In the genomic region with DNA sequence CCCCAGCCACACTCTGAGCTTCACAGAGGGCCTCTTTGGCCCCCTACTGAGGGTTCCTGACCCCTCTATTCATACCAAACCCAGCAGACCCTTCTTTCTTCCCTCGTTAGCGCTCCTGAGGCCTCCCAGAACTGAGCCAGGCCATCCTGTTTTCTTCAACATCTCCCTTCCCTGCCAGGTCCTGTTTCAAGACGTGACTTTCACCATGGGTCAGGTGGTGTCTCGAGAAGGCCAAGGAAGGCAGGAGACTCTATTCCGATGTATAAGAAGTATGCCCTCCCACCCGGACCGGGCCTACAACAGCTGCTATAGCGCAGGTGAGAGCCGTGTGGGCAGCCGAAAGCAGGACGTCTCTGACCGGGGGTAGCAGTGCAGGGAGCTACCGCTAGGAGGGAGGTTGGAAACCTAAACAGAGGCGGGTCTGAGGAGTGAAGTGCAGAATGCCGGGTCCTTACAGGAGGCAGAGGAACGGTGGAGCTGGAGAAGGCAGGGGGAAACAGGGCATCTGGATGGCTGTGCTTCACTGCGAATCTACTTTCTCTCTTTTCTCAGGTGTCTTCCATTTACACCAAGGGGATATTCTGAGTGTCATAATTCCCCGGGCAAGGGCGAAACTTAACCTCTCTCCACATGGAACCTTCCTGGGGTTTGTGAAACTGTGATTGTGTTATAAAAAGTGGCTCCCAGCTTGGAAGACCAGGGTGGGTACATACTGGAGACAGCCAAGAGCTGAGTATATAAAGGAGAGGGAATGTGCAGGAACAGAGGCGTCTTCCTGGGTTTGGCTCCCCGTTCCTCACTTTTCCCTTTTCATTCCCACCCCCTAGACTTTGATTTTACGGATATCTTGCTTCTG, we compare ENCODE assay signal across 7 cellular contexts. TPM values are rescaled to one million over a fixed set of nuclear protein-coding genes. Genes with fewer than 3 reads are reported as not detected.
DNase-seq lines count a peak whose midpoint lies in the region; ATAC-seq, FAIRE-seq and TF ChIP-seq lines count a peak whose summit lies in the region.

No MANE protein-coding gene starts in this region.

- intact Hi-C loops in activated naive CD4-positive, alpha-beta T cell treated with anti-CD3 and anti-CD28 coated beads for 36 hours (cut with micrococcal nuclease), result loop anchor here (1.0 kb wide), 12 partner anchors 11 to 308 kb away; a partner anchor contains a TSS
- intact Hi-C loops in posterior vena cava (cut with DNase I), result loop anchor here in 1 of 2 donors (2.0 to 10.0 kb wide), 3 partner anchors 46 to 206 kb away; a partner anchor contains a TSS

- H3K27me3 Mint-ChIP-seq in activated naive CD4-positive, alpha-beta T cell treated with anti-CD3 and anti-CD28 coated beads for 36 hours (ENCODE audit: low read depth), result no peaks in the 10 kb centered on the region

- CTCF ChIA-PET in activated naive CD4-positive, alpha-beta T cell treated with anti-CD3 and anti-CD28 coated beads for 36 hours (lab: Charles Lee), result interaction anchor here (0.8 to 7.5 kb wide), 46 partner anchors 8 to 237 kb away, joined by 3 to 96 read pairs (median 5); a partner anchor contains a TSS

- H3K27me3 ChIP-seq in NT2/D1 (ENCODE audit: insufficient read depth, insufficient read length), result no peaks in the 10 kb centered on the region
- H3K27me3 ChIP-seq in cardiac muscle cell, result no peaks in the 10 kb centered on the region

- H3K9me3 ChIP-seq in NT2/D1 (ENCODE audit: insufficient read depth, low read length) (no peaks in the 10 kb centered on the region), cardiac muscle cell (ENCODE audit: low read depth) (no peaks in the 10 kb centered on the region)

- H3K4me1 ChIP-seq in NT2/D1 (ENCODE audit: insufficient read depth, insufficient read length) (peaks cover 26% of the 10 kb centered on the region), cardiac muscle cell (ENCODE audit: low read depth) (peaks cover 20% of the 10 kb centered on the region)

- peak overlapping the region; percentile 24 for H3K4me3 ChIP-seq in NT2/D1 (ENCODE audit: insufficient read length, low read depth)
- peak overlapping the region; percentile 61 for H3K4me3 ChIP-seq in cardiac muscle cell

- H3K36me3 Mint-ChIP-seq in activated naive CD4-positive, alpha-beta T cell treated with anti-CD3 and anti-CD28 coated beads for 36 hours (ENCODE audit: low read depth), result peaks cover 17% of the 10 kb centered on the region

- peak; percentile 61 for DNase-seq in GM12891 (ENCODE audit: insufficient read length, low spot score)
- no peak for DNase-seq in NT2/D1 (ENCODE audit: low read depth, low spot score)
- DNase-seq in activated naive CD4-positive, alpha-beta T cell treated with anti-CD3 and anti-CD28 coated beads for 36 hours, result peak; percentile 74
- peak; percentile 68 to 85 for DNase-seq in cardiac muscle cell (ENCODE audit: low read depth in 1 of 2, low spot score in 1 of 2)
- DNase-seq in posterior vena cava (ENCODE audit: low spot score), result peak; percentile 90

- peaks cover 61% of the 10 kb centered on the region for H3K4me1 Mint-ChIP-seq in activated naive CD4-positive, alpha-beta T cell treated with anti-CD3 and anti-CD28 coated beads for 36 hours (ENCODE audit: low read depth)

- H3K27ac ChIP-seq in cardiac muscle cell, result peak overlapping the region; percentile 82

- no peak for FAIRE-seq in GM12891 (lab: Jason Lieb, UNC)

- ATAC-seq in GM21367 (IDR thresholded peaks at IDR 0.05; ENCODE audit: unreplicated experiment) (no peak), HG02571 (IDR thresholded peaks at IDR 0.05; ENCODE audit: unreplicated experiment) (no peak)

- no peaks in the 10 kb centered on the region for H3K9me3 Mint-ChIP-seq in activated naive CD4-positive, alpha-beta T cell treated with anti-CD3 and anti-CD28 coated beads for 36 hours

- H3K27ac Mint-ChIP-seq in activated naive CD4-positive, alpha-beta T cell treated with anti-CD3 and anti-CD28 coated beads for 36 hours, result peak overlapping the region; percentile 84

- peak overlapping the region; percentile 29 for H3K9ac ChIP-seq in NT2/D1 (ENCODE audit: insufficient read length, low read depth)

- peak; percentile 76 for TF ChIP-seq CTCF in cardiac muscle cell (IDR thresholded peaks at IDR 0.05; ENCODE audit: low read depth, low read length)

- H3K36me3 ChIP-seq in NT2/D1 (ENCODE audit: insufficient read depth, insufficient read length, low read length) (peaks cover 27% of the 10 kb centered on the region), cardiac muscle cell (peaks cover 20% of the 10 kb centered on the region)

- no peak for TF ChIP-seq POLR2A in GM12891 (IDR thresholded peaks at IDR 0.05; ENCODE audit: low read depth, low read length)

- H3K4me3 Mint-ChIP-seq in activated naive CD4-positive, alpha-beta T cell treated with anti-CD3 and anti-CD28 coated beads for 36 hours, result peak overlapping the region; percentile 87

TF ChIP-seq in GM12891, 5 proteins besides CTCF, POLR2A, EP300 and RAD21:
- no peak for TF ChIP-seq SPI1 (IDR thresholded peaks at IDR 0.05; ENCODE audit: low read depth, low read length)
- TF ChIP-seq POU2F2 (IDR thresholded peaks at IDR 0.05; ENCODE audit: low read depth, low read length), result no peak
- no peak for TF ChIP-seq POLR2AphosphoS5 (IDR thresholded peaks at IDR 0.05; ENCODE audit: low read depth, low read length)
- TF ChIP-seq TAF1 (IDR thresholded peaks at IDR 0.05; ENCODE audit: low read depth, low read length), result no peak
- TF ChIP-seq PAX5 (IDR thresholded peaks at IDR 0.05; ENCODE audit: insufficient read depth, low read length, severe bottlenecking), result no peak
TF ChIP-seq in GM12891: peak in this region for 0.

RNA-seq across cellular contexts. Expression of a gene that starts 1.3 kb away (rescaled TPM):
- 34.7 TPM for polyA plus RNA-seq in GM12891 (2012; ENCODE audit: low read depth, missing spikeins)
- total RNA-seq in activated naive CD4-positive, alpha-beta T cell treated with anti-CD3 and anti-CD28 coated beads for 36 hours, result 10 to 100 TPM; 43.2 to 46.9 TPM
- total RNA-seq in cardiac muscle cell, result 71.5 and 78.9 TPM in 2 replicates
- polyA plus RNA-seq in cardiac muscle cell, result 43.4 and 45.0 TPM in 2 replicates
- 10 to 100 TPM; 36.2 to 48.2 TPM for total RNA-seq in posterior vena cava

RNA-seq across cellular contexts. Expression of a gene that starts 1.9 kb away (rescaled TPM):
- 10.4 TPM for polyA plus RNA-seq in GM12891 (2012; ENCODE audit: low read depth, missing spikeins)
- total RNA-seq in activated naive CD4-positive, alpha-beta T cell treated with anti-CD3 and anti-CD28 coated beads for 36 hours, result 1 to 10 TPM; 2.1 to 2.6 TPM
- 3.1 and 7.4 TPM in 2 replicates for total RNA-seq in cardiac muscle cell
- 2.5 and 3.9 TPM in 2 replicates for polyA plus RNA-seq in cardiac muscle cell
- 10 to 100 TPM; 15.5 to 33.3 TPM for total RNA-seq in posterior vena cava

RNA-seq across cellular contexts. Expression of a gene that starts 11.5 kb away (rescaled TPM):
- 6.7 TPM for polyA plus RNA-seq in GM12891 (2012; ENCODE audit: low read depth, missing spikeins)
- 1 to 10 TPM; 5.8 to 7.4 TPM for total RNA-seq in activated naive CD4-positive, alpha-beta T cell treated with anti-CD3 and anti-CD28 coated beads for 36 hours
- total RNA-seq in cardiac muscle cell (4.1 and 11.7 TPM in 2 replicates), posterior vena cava (10 to 100 TPM; 52.0 to 65.1 TPM)
- polyA plus RNA-seq in cardiac muscle cell, result 3.2 and 6.7 TPM in 2 replicates

RNA-seq across cellular contexts. Expression of a gene that starts 19.0 kb away (rescaled TPM):
- polyA plus RNA-seq in GM12891 (2012; ENCODE audit: low read depth, missing spikeins), result 6.6 TPM
- 10 to 100 TPM; 11.6 to 12.6 TPM for total RNA-seq in activated naive CD4-positive, alpha-beta T cell treated with anti-CD3 and anti-CD28 coated beads for 36 hours
- total RNA-seq in cardiac muscle cell (0.35 and 0.39 TPM in 2 replicates), posterior vena cava (100 to 1,000 TPM; 111 to 158 TPM)
- 0.23 TPM in 1 of 2 replicates, not detected in the other for polyA plus RNA-seq in cardiac muscle cell

RNA-seq across cellular contexts. Expression of a gene that starts 23.3 kb away (rescaled TPM):
- polyA plus RNA-seq in GM12891 (2012; ENCODE audit: low read depth, missing spikeins), result 46.6 TPM
- total RNA-seq in activated naive CD4-positive, alpha-beta T cell treated with anti-CD3 and anti-CD28 coated beads for 36 hours, result 10 to 100 TPM; 48.8 to 53.5 TPM
- total RNA-seq in cardiac muscle cell, result 90.9 and 128 TPM in 2 replicates
- polyA plus RNA-seq in cardiac muscle cell, result 63.6 and 86.9 TPM in 2 replicates
- 10 to 100 TPM; 24.7 to 31.2 TPM for total RNA-seq in posterior vena cava
